Comparison of ENCODE assay signal across 8 cellular contexts in genomic region chr11:60915250-60915914, GRCh38. TPM values are rescaled to one million over a fixed set of nuclear protein-coding genes. Genes with fewer than 3 reads are reported as not detected.
A peak's percentile ranks its signal among the peaks of the same experiment; 100 is the strongest.
DNase-seq lines count a peak whose midpoint lies in the region; ATAC-seq, FAIRE-seq and TF ChIP-seq lines count a peak whose summit lies in the region.

No MANE protein-coding gene starts in this region.

- peak overlapping the region; percentile 85 for H3K4me3 ChIP-seq in astrocyte of the cerebellum (ENCODE audit: low read depth, low read length)
- peak overlapping the region; percentile 84 for H3K4me3 ChIP-seq in iPS-15b (ENCODE audit: low read depth, low read length)
- peak overlapping the region; percentile 77 for H3K4me3 ChIP-seq in smooth muscle cell

- H3K9me3 Mint-ChIP-seq in T-helper 2 cell treated with Interferon-gamma antibody and Interleukin-4, amounts not matched to agents 5 μg/mL and 100 μg/mL, for 36 hours = no peaks in the 10 kb centered on the region

- H4K20me1 ChIP-seq in smooth muscle cell (ENCODE audit: low read depth) = peaks cover 19% of the 10 kb centered on the region

- H3K4me3 Mint-ChIP-seq in T-helper 2 cell treated with Interferon-gamma antibody and Interleukin-4, amounts not matched to agents 5 μg/mL and 100 μg/mL, for 36 hours = peak overlapping the region; percentile 92

- ATAC-seq in HG03558 (IDR thresholded peaks at IDR 0.05; ENCODE audit: extremely low read depth, unreplicated experiment) = peak; percentile 29

- peaks cover 30% of the 10 kb centered on the region for H3K4me1 Mint-ChIP-seq in T-helper 2 cell treated with Interferon-gamma antibody and Interleukin-4, amounts not matched to agents 5 μg/mL and 100 μg/mL, for 36 hours (ENCODE audit: low read depth)

- FAIRE-seq in GM19239 (lab: Jason Lieb, UNC) = peak; percentile 92

- WGBS in smooth muscle cell (ENCODE audit: low lambda C conversion rate) = 14% methylated on average over 16 of the region's 17 CpGs

- H3K4me1 ChIP-seq in iPS-15b (ENCODE audit: control insufficient read depth, insufficient read depth, low read length) (peaks cover 9% of the 10 kb centered on the region), smooth muscle cell (ENCODE audit: low read depth) (peaks cover 16% of the 10 kb centered on the region)

- peaks cover 29% of the 10 kb centered on the region for H3K27me3 ChIP-seq in iPS-15b (ENCODE audit: control insufficient read depth, insufficient read depth, low read length)
- peaks cover 4% of the 10 kb centered on the region for H3K27me3 ChIP-seq in smooth muscle cell (ENCODE audit: low read depth)

- no peak overlapping the region for H3K9ac ChIP-seq in iPS-15b (ENCODE audit: low read depth, low read length)
- H3K9ac ChIP-seq in smooth muscle cell (ENCODE audit: low read depth) = peak overlapping the region; percentile 88

- peak overlapping the region; percentile 97 for H3K4me2 ChIP-seq in smooth muscle cell

- peaks cover 11% of the 10 kb centered on the region for H3K36me3 Mint-ChIP-seq in T-helper 2 cell treated with Interferon-gamma antibody and Interleukin-4, amounts not matched to agents 5 μg/mL and 100 μg/mL, for 36 hours (ENCODE audit: low read depth)

- peak overlapping the region; percentile 97 for H2AFZ ChIP-seq in smooth muscle cell (ENCODE audit: low read depth)

- in situ Hi-C loops in astrocyte of the cerebellum (cut with HindIII; ENCODE audit: low sequenced_read_pairs) = loop anchor here (5.0 kb wide), 1 partner anchor 88 kb away; no protein-coding TSS in a partner anchor

- H3K79me2 ChIP-seq in smooth muscle cell (ENCODE audit: low read depth) = peaks cover 32% of the 10 kb centered on the region

- no peaks in the 10 kb centered on the region for H3K27me3 Mint-ChIP-seq in T-helper 2 cell treated with Interferon-gamma antibody and Interleukin-4, amounts not matched to agents 5 μg/mL and 100 μg/mL, for 36 hours (ENCODE audit: low read depth)

- H3K36me3 ChIP-seq in iPS-15b (ENCODE audit: control insufficient read depth, insufficient read depth, low read length) (peaks cover 1% of the 10 kb centered on the region), smooth muscle cell (ENCODE audit: low read depth) (no peaks in the 10 kb centered on the region)

- H3K9me3 ChIP-seq in iPS-15b (ENCODE audit: control insufficient read depth, insufficient read depth, low read length) (no peaks in the 10 kb centered on the region), smooth muscle cell (replicated peaks; ENCODE audit: low read depth) (no peaks in the 10 kb centered on the region)

- H3K27ac ChIP-seq in smooth muscle cell (ENCODE audit: low read depth) = peak overlapping the region; percentile 89

- TF ChIP-seq CTCF in astrocyte of the cerebellum (IDR thresholded peaks at IDR 0.05; ENCODE audit: low read depth, low read length, missing control alignments) (peak; percentile 41), smooth muscle cell (IDR thresholded peaks at IDR 0.05; ENCODE audit: borderline replicate concordance, insufficient read depth, poor library complexity, severe bottlenecking) (peak; percentile 10)

- peak overlapping the region; percentile 83 for H3K27ac Mint-ChIP-seq in T-helper 2 cell treated with Interferon-gamma antibody and Interleukin-4, amounts not matched to agents 5 μg/mL and 100 μg/mL, for 36 hours

- peak in 9 of 14 donors; percentile 27 to 66 (median 50) for DNase-seq in C1 segment of cervical spinal cord (lab: John Stamatoyannopoulos, UW)
- no peak for DNase-seq in GM19239 (ENCODE audit: insufficient read length, low spot score)
- DNase-seq in T-helper 2 cell treated with Interferon-gamma antibody and Interleukin-4, amounts not matched to agents 5 μg/mL and 100 μg/mL, for 36 hours (ENCODE audit: low spot score) = peak; percentile 78
- no peak for DNase-seq in astrocyte of the cerebellum (ENCODE audit: low read depth)
- DNase-seq in smooth muscle cell (lab: John Stamatoyannopoulos, UW; ENCODE audit: unreplicated experiment) = no peak
- no peak for DNase-seq in occipital lobe (lab: John Stamatoyannopoulos, UW)

- no peaks in the 10 kb centered on the region for H3F3A ChIP-seq in smooth muscle cell (ENCODE audit: low read depth)

RNA-seq across cellular contexts. Expression of gene TMEM109, which starts 1.4 kb away (rescaled TPM):
- total RNA-seq in smooth muscle cell (19.8 and 48.5 TPM in 2 replicates), occipital lobe (8.3 TPM)
- 99.7 and 107 TPM in 2 replicates for polyA plus RNA-seq in smooth muscle cell

RNA-seq across cellular contexts. Expression of gene TMEM132A, which starts 8.9 kb away (rescaled TPM):
- total RNA-seq in smooth muscle cell = 40.7 and 46.6 TPM in 2 replicates
- polyA plus RNA-seq in smooth muscle cell = 91.3 and 108 TPM in 2 replicates
- 104 TPM for total RNA-seq in occipital lobe

RNA-seq across cellular contexts. Expression of gene PRPF19, which starts 9.0 kb away (rescaled TPM):
- 33.0 and 36.3 TPM in 2 replicates for total RNA-seq in smooth muscle cell
- polyA plus RNA-seq in smooth muscle cell = 10.2 and 14.1 TPM in 2 replicates
- total RNA-seq in occipital lobe = 42.3 TPM

RNA-seq across cellular contexts. Expression of gene SLC15A3, which starts 36.6 kb away (rescaled TPM):
- 0.27 and 0.99 TPM in 2 replicates for total RNA-seq in smooth muscle cell
- 0.33 and 2.4 TPM in 2 replicates for polyA plus RNA-seq in smooth muscle cell
- total RNA-seq in occipital lobe = 5.8 TPM

RNA-seq across cellular contexts. Expression of gene ZP1, which starts 48.0 kb away (rescaled TPM):
- total RNA-seq in smooth muscle cell (0.94 TPM in 1 of 2 replicates, not detected in the other), occipital lobe (not detected)
- 1.4 and 2.9 TPM in 2 replicates for polyA plus RNA-seq in smooth muscle cell

Comparison
In these comparisons a context has a peak if more than half of its experiments do, and no peak if none do; other contexts are left out.
1. DNase-seq: peak in C1 segment of cervical spinal cord (9 of 14) and T-helper 2 cell treated with Interferon-gamma antibody and Interleukin-4, amounts not matched to agents 5 μg/mL and 100 μg/mL, for 36 hours (single experiment); none in GM19239 (single experiment), astrocyte of the cerebellum (single experiment), smooth muscle cell (single experiment) and occipital lobe (single experiment).
2. Peak in every context shown above with its lines, with median percentiles within 50 percentile points of each other: H3K4me3 ChIP-seq.